In genomic region chr1:59596432-59596831, GRCh38 we compare ENCODE assay signal across 12 cellular contexts.
DNase-seq lines count a peak whose midpoint lies in the region; ATAC-seq and TF ChIP-seq lines count a peak whose summit lies in the region.
"Had no signal": no experiment of that assay in that cellular context is flagged by ENCODE, and none has a peak within 500 bp of the region (broad histone marks: within the 10 kb centered on the region; RNA-seq: fewer than 3 reads in every experiment).

No MANE protein-coding gene starts in this region.

- H3K9me3 ChIP-seq in right atrium auricular region = no peaks in the 10 kb centered on the region
- no peaks in the 10 kb centered on the region for H3K9me3 ChIP-seq in transverse colon
- H3K9me3 ChIP-seq: A549 had no signal

- in situ Hi-C loops in transverse colon (cut with MboI; ENCODE audit: low pct_ligation_motif_present in 1 of 4, low pct_unique_long_range_greater_than_20kb in 1 of 4, low sequenced_read_pairs in 3 of 4) = no loop called here

- H3K27me3 ChIP-seq in right atrium auricular region (no peaks in the 10 kb centered on the region), transverse colon (no peaks in the 10 kb centered on the region)

- TF ChIP-seq POLR2A in transverse colon (IDR thresholded peaks at IDR 0.05) = no peak

- H3K36me3 ChIP-seq in right atrium auricular region = no peaks in the 10 kb centered on the region
- no peaks in the 10 kb centered on the region for H3K36me3 ChIP-seq in transverse colon

- H3K27ac ChIP-seq in right atrium auricular region (peak overlapping the region in 1 of 2 donors; percentile 41), transverse colon (peak overlapping the region; percentile 68 to 76 (median 70))

- no peak for TF ChIP-seq CTCF in right atrium auricular region (IDR thresholded peaks at IDR 0.05)
- no peak for TF ChIP-seq CTCF in transverse colon (IDR thresholded peaks at IDR 0.05)

- H3K4me3 ChIP-seq in right atrium auricular region = no peak overlapping the region
- H3K4me3 ChIP-seq in transverse colon = no peak overlapping the region
- H3K4me3 ChIP-seq: A549, K562 had no signal

- intact Hi-C loops in Right ventricle myocardium superior (cut with DNase I) (no loop called here), transverse colon (cut with DNase I; ENCODE audit: low total_unique reads) (no loop called here)

- no peak for TF ChIP-seq EP300 in transverse colon (IDR thresholded peaks at IDR 0.05; ENCODE audit: low read depth)

- H3K4me1 ChIP-seq in right atrium auricular region (no peaks in the 10 kb centered on the region), transverse colon (peaks cover 26 to 36% (median 30%) of the 10 kb centered on the region in 4 donors)
- H3K4me1 ChIP-seq: A549 had no signal

- DNase-seq in Right ventricle myocardium superior (no peak), right atrium auricular region (ENCODE audit: low spot score) (no peak), dermis blood vessel endothelial cell (peak; percentile 99), left kidney (ENCODE audit: low read depth, low spot score) (peak; percentile 10), transverse colon (no peak), DMS79 (lab: John Stamatoyannopoulos, UW) (no peak), T-helper 9 cell (no peak)
- DNase-seq in stimulated activated naive CD4-positive, alpha-beta T cell (lab: John Stamatoyannopoulos, UW) = no peak
- DNase-seq: H7, immature natural killer cell had no signal

- ATAC-seq in Right ventricle myocardium superior (ENCODE audit: poor library complexity) = peak; percentile 20
- ATAC-seq: K562 had no signal

- 89% methylated on average over 3 of the region's 3 CpGs; no CpG with 5 or more reads in 1 of the 2 donors for WGBS in transverse colon (ENCODE audit: low coverage in 1 of 2), 2 donors

Comparison
In these comparisons a context has a peak if more than half of its experiments do, and no peak if none do; other contexts are left out.
1. DNase-seq: peak in dermis blood vessel endothelial cell (single experiment) and left kidney (single experiment); none in Right ventricle myocardium superior (single experiment), right atrium auricular region (single experiment), transverse colon (single experiment), DMS79 (single experiment), T-helper 9 cell (single experiment) and stimulated activated naive CD4-positive, alpha-beta T cell (0 of 6).